Comparison of ENCODE assay signal across 8 cellular contexts in genomic region chr5:34914671-34915138, GRCh38. TPM values are rescaled to one million over a fixed set of nuclear protein-coding genes. Genes with fewer than 3 reads are reported as not detected.
DNase-seq lines count a peak whose midpoint lies in the region; ATAC-seq and TF ChIP-seq lines count a peak whose summit lies in the region.

No MANE protein-coding gene starts in this region.

- H3K36me3 ChIP-seq in ES-I3 (ENCODE audit: insufficient read depth, low read length) = peaks cover 18% of the 10 kb centered on the region

- peak; percentile 21 for ATAC-seq in GM21447 (IDR thresholded peaks at IDR 0.05; ENCODE audit: unreplicated experiment)

- no peaks in the 10 kb centered on the region for H3K9me3 ChIP-seq in ES-I3 (ENCODE audit: control insufficient read depth, insufficient read depth, low read length)

- no peak for TF ChIP-seq CTCF in HL-60 (IDR thresholded peaks at IDR 0.05; ENCODE audit: insufficient read depth, low read length)
- TF ChIP-seq CTCF in retinal pigment epithelial cell (conservative IDR thresholded peaks at IDR 0.05; ENCODE audit: low read depth, low read length) = no peak

- H3K4me3 ChIP-seq in HL-60 (replicated peaks; ENCODE audit: insufficient read depth, low read length) (peak overlapping the region; percentile 75), retinal pigment epithelial cell (ENCODE audit: low read length) (peak overlapping the region; percentile 97)

- H3K27ac ChIP-seq in HL-60 (replicated peaks) = peak overlapping the region; percentile 93

- peaks cover 7% of the 10 kb centered on the region; the same call in 1 of the 2 replicates for H3K4me1 ChIP-seq in ES-I3 (ENCODE audit: insufficient read depth, low read length)

- no peaks in the 10 kb centered on the region for H3K27me3 ChIP-seq in HL-60 (ENCODE audit: insufficient read depth, poor library complexity, severe bottlenecking)

- DNase-seq in HL-60 (ENCODE audit: low read depth in 1 of 2, low spot score in 1 of 2) = peak in 1 of 2 experiments; percentile 23
- peak; percentile 1 to 13 for DNase-seq in activated CD4-positive, alpha-beta T cell treated with anti-CD3 and anti-CD28 coated beads, Interleukin-2, amount 50 U/mL, for 4 hours
- peak; percentile 8 for DNase-seq in germinal center (ENCODE audit: low spot score)
- DNase-seq in retinal pigment epithelial cell (ENCODE audit: low read depth) = no peak
- DNase-seq in H4 (ENCODE audit: low spot score) = no peak
- no peak for DNase-seq in NCI-H1930 (lab: John Stamatoyannopoulos, UW)

- H3K9ac ChIP-seq in ES-I3 (ENCODE audit: low read depth, low read length) = peak overlapping the region; percentile 98

RNA-seq across cellular contexts. Expression of gene RAD1, which starts 0.6 kb away (rescaled TPM):
- total RNA-seq in H4 (2014; rRNA removed; shearing (Covaris generic)) = 48.3 and 78.0 TPM in 2 replicates

RNA-seq across cellular contexts. Expression of gene BRIX1, which starts 0.8 kb away (rescaled TPM):
- total RNA-seq in H4 (2014; rRNA removed; shearing (Covaris generic)) = 90.8 and 101 TPM in 2 replicates

RNA-seq across cellular contexts. Expression of gene DNAJC21, which starts 14.7 kb away (rescaled TPM):
- total RNA-seq in H4 (2014; rRNA removed; shearing (Covaris generic)) = 25.6 and 29.5 TPM in 2 replicates

Comparison
In these comparisons a context has a peak if more than half of its experiments do, and no peak if none do; other contexts are left out.
1. DNase-seq: peak in activated CD4-positive, alpha-beta T cell treated with anti-CD3 and anti-CD28 coated beads, Interleukin-2, amount 50 U/mL, for 4 hours (2 of 2) and germinal center (single experiment); none in retinal pigment epithelial cell (single experiment), H4 (single experiment) and NCI-H1930 (0 of 2).